In genomic region chrX:2499507-2499906, GRCh38 we compare ENCODE assay signal across 9 cellular contexts. TPM values are rescaled to one million over a fixed set of nuclear protein-coding genes. Genes with fewer than 3 reads are reported as not detected.
DNase-seq lines count a peak whose midpoint lies in the region; ATAC-seq, FAIRE-seq and TF ChIP-seq lines count a peak whose summit lies in the region.
"Had no signal": no experiment of that assay in that cellular context is flagged by ENCODE, and none has a peak within 500 bp of the region (broad histone marks: within the 10 kb centered on the region; RNA-seq: fewer than 3 reads in every experiment).

No MANE protein-coding gene starts in this region.

- H3K36me3 ChIP-seq in OCI-LY3 (replicated peaks; ENCODE audit: low read depth, low read length) (peaks cover 22% of the 10 kb centered on the region), endothelial cell of umbilical vein (ENCODE audit: control insufficient read depth in 2 of 2, extremely low read depth in 1 of 2, insufficient read depth in 2 of 2, low read length in 2 of 2) (peaks cover 0 to 3% of the 10 kb centered on the region in 2 experiments), neuronal stem cell (replicated peaks in 1 of 2; ENCODE audit: control insufficient read depth in 2 of 2, insufficient read depth in 2 of 2, low read length in 2 of 2) (peaks cover 0 to 31% of the 10 kb centered on the region in 2 donors)

- H4K91ac ChIP-seq in neuronal stem cell (ENCODE audit: low read depth, low read length, poor library complexity) = no peak overlapping the region

- no peak overlapping the region for H3K23ac ChIP-seq in neuronal stem cell (ENCODE audit: low read depth, low read length, poor library complexity)

- H2BK5ac ChIP-seq in neuronal stem cell (ENCODE audit: low read length) = no peak overlapping the region

- H3K4me2 ChIP-seq in OCI-LY3 (ENCODE audit: low read length) = peak overlapping the region; percentile 82
- H3K4me2 ChIP-seq in endothelial cell of umbilical vein (ENCODE audit: insufficient read depth, low read length) = peak overlapping the region; percentile 86
- no peak overlapping the region for H3K4me2 ChIP-seq in neuronal stem cell (ENCODE audit: insufficient read depth, low read length, poor library complexity, severe bottlenecking)

- WGBS in neuronal stem cell (ENCODE audit: extremely low coverage in 2 of 2, insufficient read length in 2 of 2, insufficient replicate concordance in 1 of 2), 2 donors = no CpG with 5 or more reads among the region's 8 CpGs

- H3K18ac ChIP-seq in neuronal stem cell (ENCODE audit: low read length) = no peak overlapping the region

- no peak for FAIRE-seq in endothelial cell of umbilical vein (lab: Jason Lieb, UNC)

- no peak overlapping the region for H2BK120ac ChIP-seq in neuronal stem cell (ENCODE audit: low read depth, low read length)

- peaks cover 0 to 7% (median 1%) of the 10 kb centered on the region in 3 donors for H3K27me3 Mint-ChIP-seq in CD14-positive monocyte (ENCODE audit: low read depth in 3 of 3)

- H3K27ac ChIP-seq in OCI-LY3 (ENCODE audit: low read length) (peak overlapping the region; percentile 69), endothelial cell of umbilical vein (ENCODE audit: insufficient read depth, low read depth, low read length) (peak overlapping the region; percentile 54), neuronal stem cell (replicated peaks; ENCODE audit: low read length) (peak overlapping the region; percentile 73)

- no peak overlapping the region for H2BK12ac ChIP-seq in neuronal stem cell (ENCODE audit: low read length)

- no peaks in the 10 kb centered on the region for H3K9me3 Mint-ChIP-seq in CD14-positive monocyte

- H3K79me2 ChIP-seq in OCI-LY3 (ENCODE audit: low read length) (peaks cover 58% of the 10 kb centered on the region), endothelial cell of umbilical vein (ENCODE audit: control insufficient read depth, insufficient read depth, low read length) (peaks cover 48% of the 10 kb centered on the region)

- H3K9me3 ChIP-seq in OCI-LY3 (ENCODE audit: insufficient read depth, low read length) (no peaks in the 10 kb centered on the region), endothelial cell of umbilical vein (replicated peaks; ENCODE audit: control insufficient read depth, insufficient read depth, low read length) (no peaks in the 10 kb centered on the region), neuronal stem cell (replicated peaks in 1 of 2; ENCODE audit: control insufficient read depth in 2 of 2, insufficient read depth in 1 of 2, low read depth in 1 of 2, low read length in 2 of 2) (no peaks in the 10 kb centered on the region)

- peaks cover 35% of the 10 kb centered on the region for H3K4me1 ChIP-seq in OCI-LY3 (ENCODE audit: low read length)
- H3K4me1 ChIP-seq in endothelial cell of umbilical vein (ENCODE audit: control insufficient read depth, extremely low read depth, insufficient read depth, low read length) = peaks cover 13% of the 10 kb centered on the region
- peaks cover 8 to 13% of the 10 kb centered on the region in 2 donors for H3K4me1 ChIP-seq in neuronal stem cell (ENCODE audit: control insufficient read depth in 2 of 2, insufficient read depth in 1 of 2, low read depth in 1 of 2, low read length in 2 of 2)

- H3K14ac ChIP-seq in neuronal stem cell (ENCODE audit: low read length) = no peak overlapping the region

- POLR2A ChIA-PET in endothelial cell of umbilical vein (lab: Charles Lee) = no interaction called here

- ATAC-seq in left lobe of liver (no peak), HG03378 (IDR thresholded peaks at IDR 0.05; ENCODE audit: unreplicated experiment) (no peak)

- peak overlapping the region; percentile 77 to 85 for H3K4me3 Mint-ChIP-seq in CD14-positive monocyte

- intact Hi-C loops in CD14-positive monocyte (cut with micrococcal nuclease) (loop anchor here in 1 of 2 donors (10.0 kb wide), 1 partner anchor 105 kb away; no protein-coding TSS in a partner anchor), endothelial cell of umbilical vein (cut with micrococcal nuclease) (loop anchor here (5.0 kb wide), 1 partner anchor 1047 kb away; the partner anchor contains the start of gene ASMTL)

- H3K27ac Mint-ChIP-seq in CD14-positive monocyte = peak overlapping the region; percentile 58 to 93 (median 79)

- H3K9me1 ChIP-seq in endothelial cell of umbilical vein (replicated peaks; ENCODE audit: control insufficient read depth, extremely low read depth, insufficient read depth, low read length) = no peaks in the 10 kb centered on the region

- peaks cover 9 to 18% of the 10 kb centered on the region in 2 donors for H3K36me3 Mint-ChIP-seq in CD14-positive monocyte

- no peaks in the 10 kb centered on the region for H3K27me3 ChIP-seq in OCI-LY3 (ENCODE audit: low read depth, low read length)
- H3K27me3 ChIP-seq in endothelial cell of umbilical vein (ENCODE audit: control insufficient read depth in 2 of 2, insufficient read depth in 2 of 2, low read length in 2 of 2) = no peaks in the 10 kb centered on the region
- no peaks in the 10 kb centered on the region for H3K27me3 ChIP-seq in neuronal stem cell (ENCODE audit: control insufficient read depth in 3 of 3, insufficient read depth in 3 of 3, low read depth in 1 of 3, low read length in 3 of 3)

- no peak for TF ChIP-seq CTCF in CD14-positive monocyte (IDR thresholded peaks at IDR 0.05)
- no peak for TF ChIP-seq CTCF in OCI-LY3 (IDR thresholded peaks at IDR 0.05; ENCODE audit: low read depth, low read length)
- no peak for TF ChIP-seq CTCF in endothelial cell of umbilical vein (IDR thresholded peaks at IDR 0.05; ENCODE audit: extremely low read depth in 1 of 2, insufficient read depth in 1 of 2, low read depth in 1 of 2, low read length in 2 of 2)

- H3K4ac ChIP-seq in neuronal stem cell (ENCODE audit: low read length) = no peak overlapping the region

- dilution Hi-C loops in endothelial cell of umbilical vein (cut with MboI; ENCODE audit: extremely low pct_ligation_motif_present, low sequenced_read_pairs) = no loop called here

- H4K20me1 ChIP-seq in OCI-LY3 (ENCODE audit: insufficient read depth, low read length) = peaks cover 32% of the 10 kb centered on the region
- peaks cover 4% of the 10 kb centered on the region for H4K20me1 ChIP-seq in endothelial cell of umbilical vein (replicated peaks; ENCODE audit: control insufficient read depth, extremely low read depth, insufficient read depth, low read length)

- H4K8ac ChIP-seq in neuronal stem cell (ENCODE audit: low read depth, low read length) = no peak overlapping the region

- CTCF ChIA-PET in endothelial cell of umbilical vein (lab: Charles Lee) = no interaction called here

- no peak for DNase-seq in CD14-positive monocyte (ENCODE audit: low spot score)
- DNase-seq in endothelial cell of umbilical vein (ENCODE audit: low read depth, low spot score) = no peak
- no peak for DNase-seq in neuronal stem cell (ENCODE audit: low spot score)
- no peak for DNase-seq in ecto neural progenitor cell (ENCODE audit: low spot score)
- no peak for DNase-seq in left lobe of liver (ENCODE audit: low spot score)
- no peak for DNase-seq in DMS79 treated with DMSO at 0.1 percent for 48 hours (lab: John Stamatoyannopoulos, UW)
- DNase-seq: SHP77 treated with DMSO at 0.1 percent for 48 hours had no signal

- peaks cover 7% of the 10 kb centered on the region for H3K79me1 ChIP-seq in neuronal stem cell (ENCODE audit: low read depth, low read length)

- H3K4me3 ChIP-seq in OCI-LY3 (ENCODE audit: low read length) (peak overlapping the region; percentile 95), endothelial cell of umbilical vein (replicated peaks in 1 of 3; ENCODE audit: insufficient read depth in 1 of 3, low read depth in 1 of 3, low read length in 3 of 3) (peak overlapping the region in 2 of 3 experiments; percentile 84 to 93), neuronal stem cell (ENCODE audit: low read length in 2 of 2) (peak overlapping the region; percentile 56 to 82)

- peaks cover 34% of the 10 kb centered on the region for H3K4me1 Mint-ChIP-seq in CD14-positive monocyte

- peak overlapping the region; percentile 18 for H2BK15ac ChIP-seq in neuronal stem cell (ENCODE audit: low read length)

- H2AFZ ChIP-seq in OCI-LY3 (ENCODE audit: low read depth, low read length) = no peak overlapping the region
- H2AFZ ChIP-seq in endothelial cell of umbilical vein (ENCODE audit: low read depth, low read length) = no peak overlapping the region
- H2AFZ ChIP-seq in neuronal stem cell (ENCODE audit: low read length) = no peak overlapping the region

- no peak for TF ChIP-seq POLR2A in endothelial cell of umbilical vein (IDR thresholded peaks at IDR 0.05; ENCODE audit: low read depth, low read length)

- H3K9ac ChIP-seq in OCI-LY3 (ENCODE audit: low read length) = peak overlapping the region; percentile 97
- H3K9ac ChIP-seq in endothelial cell of umbilical vein (replicated peaks; ENCODE audit: extremely low read depth, insufficient read depth, low read length) = peak overlapping the region; percentile 71
- H3K9ac ChIP-seq in neuronal stem cell (ENCODE audit: low read depth, low read length, poor library complexity) = no peak overlapping the region

- BruUV-seq in endothelial cell of umbilical vein (replicated peaks; lab: Mats Ljungman, UMichigan) = TSS peak; percentile 36

- no peak overlapping the region for H2AK5ac ChIP-seq in neuronal stem cell (ENCODE audit: low read depth, low read length)

RNA-seq across cellular contexts. Expression of gene DHRSX, which starts 1.3 kb away (rescaled TPM):
- polyA plus RNA-seq in CD14-positive monocyte (10 to 100 TPM; 28.3 to 33.2 TPM), endothelial cell of umbilical vein (37.7 and 46.3 TPM in 2 replicates)
- total RNA-seq in endothelial cell of umbilical vein (27.1 and 29.3 TPM in 2 replicates), left lobe of liver (23.0 TPM)
- 35.1 and 37.6 TPM in 2 replicates for polyA plus RNA-seq in endothelial cell of umbilical vein (2011; cell fraction: cytosol; rRNA removed)
- polyA plus RNA-seq in endothelial cell of umbilical vein (2011; cell fraction: nucleus; rRNA removed) = 19.9 and 24.0 TPM in 2 replicates
- polyA plus RNA-seq in endothelial cell of umbilical vein (2012) = 34.9 and 40.0 TPM in 2 replicates
- polyA minus RNA-seq in endothelial cell of umbilical vein = 31.0 and 34.3 TPM in 2 replicates
- 19.3 TPM for polyA minus RNA-seq in endothelial cell of umbilical vein (2011; cell fraction: cytosol; rRNA and poly(A)+ RNA removed)
- 15.4 and 17.2 TPM in 2 replicates for polyA minus RNA-seq in endothelial cell of umbilical vein (2011; cell fraction: nucleus; rRNA and poly(A)+ RNA removed)
- 24.5 TPM for polyA plus RNA-seq in neuronal stem cell (2013, experiment 1 of 2)
- polyA plus RNA-seq in neuronal stem cell (2013, experiment 2 of 2) = 24.6 TPM

RNA-seq across cellular contexts. Expression of gene ZBED1, which starts 1.3 kb away (rescaled TPM):
- polyA plus RNA-seq in CD14-positive monocyte (10 to 100 TPM; 23.1 to 32.1 TPM), endothelial cell of umbilical vein (24.6 and 26.6 TPM in 2 replicates)
- total RNA-seq in endothelial cell of umbilical vein (43.7 and 46.5 TPM in 2 replicates), left lobe of liver (49.4 TPM)
- 23.0 and 29.3 TPM in 2 replicates for polyA plus RNA-seq in endothelial cell of umbilical vein (2011; cell fraction: cytosol; rRNA removed)
- 11.7 and 13.9 TPM in 2 replicates for polyA plus RNA-seq in endothelial cell of umbilical vein (2011; cell fraction: nucleus; rRNA removed)
- 26.7 and 32.6 TPM in 2 replicates for polyA plus RNA-seq in endothelial cell of umbilical vein (2012)
- 28.4 and 32.0 TPM in 2 replicates for polyA minus RNA-seq in endothelial cell of umbilical vein
- 54.0 TPM for polyA minus RNA-seq in endothelial cell of umbilical vein (2011; cell fraction: cytosol; rRNA and poly(A)+ RNA removed)
- polyA minus RNA-seq in endothelial cell of umbilical vein (2011; cell fraction: nucleus; rRNA and poly(A)+ RNA removed) = 11.7 and 17.6 TPM in 2 replicates
- polyA plus RNA-seq in neuronal stem cell (2013, experiment 1 of 2) = 19.2 TPM
- polyA plus RNA-seq in neuronal stem cell (2013, experiment 2 of 2) = 18.2 TPM
